Comparison of ENCODE assay signal across 1 cellular context in genomic region chr19:46860846-46861690, GRCh38.
TF ChIP-seq lines count a peak whose summit lies in the region.

ARHGAP35 (plus strand) TSS chr19:46860997; CDS start chr19:46918676, 57,679 bp downstream.

TF ChIP-seq in GM12878, 131 proteins besides CTCF, POLR2A, EP300 and RAD21 (continued from another document):
- TF ChIP-seq BHLHE40 (IDR thresholded peaks at IDR 0.05; ENCODE audit: borderline replicate concordance in 1 of 2, low read depth in 2 of 2, low read length in 1 of 2) (peak in 1 of 2 experiments; percentile 9; a peak in 2 of 4 replicates), NFIC (IDR thresholded peaks at IDR 0.05; ENCODE audit: low read depth, low read length) (no peak), ZNF622 (IDR thresholded peaks at IDR 0.05) (no peak), MYB (IDR thresholded peaks at IDR 0.05; ENCODE audit: borderline replicate concordance, low read depth, low read length) (no peak), ZBTB11 (CRISPR knock-in tag; IDR thresholded peaks at IDR 0.05) (no peak), ATF7 (IDR thresholded peaks at IDR 0.05; ENCODE audit: low read depth) (no peak), CHD4 (IDR thresholded peaks at IDR 0.05) (no peak), E2F8 (IDR thresholded peaks at IDR 0.05; ENCODE audit: low read depth, partially characterized antibody) (no peak), ZNF24 (IDR thresholded peaks at IDR 0.05) (no peak), NKRF (conservative IDR thresholded peaks at IDR 0.05) (peak; percentile 51; the same call in 1 of the 2 replicates), GATAD2B (conservative IDR thresholded peaks at IDR 0.05; ENCODE audit: low read depth) (peak; percentile 14; the same call in 1 of the 2 replicates), SUZ12 (IDR thresholded peaks at IDR 0.05; ENCODE audit: unreplicated experiment) (no peak), MYC (IDR thresholded peaks at IDR 0.05; ENCODE audit: insufficient read depth, insufficient read length, insufficient replicate concordance, low read length, severe bottlenecking) (no peak), ASH2L (IDR thresholded peaks at IDR 0.05; ENCODE audit: borderline replicate concordance, low read depth) (no peak), MEF2A (IDR thresholded peaks at IDR 0.05; ENCODE audit: insufficient read depth, low read depth, low read length) (no peak), FOXM1 (IDR thresholded peaks at IDR 0.05; ENCODE audit: low read depth, low read length) (no peak), MXI1 (IDR thresholded peaks at IDR 0.05; ENCODE audit: low read depth, low read length) (no peak), MTA2 (IDR thresholded peaks at IDR 0.05; ENCODE audit: low read depth) (no peak), JUNB (IDR thresholded peaks at IDR 0.05) (no peak), YY1 (IDR thresholded peaks at IDR 0.05; ENCODE audit: low read depth, low read length) (peak; percentile 90), IKZF1 (conservative IDR thresholded peaks at IDR 0.05) (no peak), BACH1 (IDR thresholded peaks at IDR 0.05; ENCODE audit: borderline replicate concordance) (peak; percentile 18; the same call in 1 of the 2 replicates)
